19 cellular contexts compared by ENCODE assay signal in genomic region chr17:15361592-15361991, GRCh38. TPM values are rescaled to one million over a fixed set of nuclear protein-coding genes. Genes with fewer than 3 reads are reported as not detected.
DNase-seq lines count a peak whose midpoint lies in the region; ATAC-seq, FAIRE-seq and TF ChIP-seq lines count a peak whose summit lies in the region.
"Had no signal": no experiment of that assay in that cellular context is flagged by ENCODE, and none has a peak within 500 bp of the region (broad histone marks: within the 10 kb centered on the region; RNA-seq: fewer than 3 reads in every experiment).

No MANE protein-coding gene starts in this region.

- no peaks in the 10 kb centered on the region for H4K20me1 ChIP-seq in K562 (replicated peaks; ENCODE audit: control insufficient read depth, insufficient read depth, low read length)
- H4K20me1 ChIP-seq: BLaER1 treated with 17β-estradiol and CSF1 and Interleukin-3, amounts not matched to agents 10 nM and 100 nM had no signal

- no peaks in the 10 kb centered on the region for H3K9me1 ChIP-seq in K562 (ENCODE audit: control insufficient read depth, insufficient read depth, low read length)

- ATAC-seq in K562 = no peak; the same call in 2 of the 3 replicates
- ATAC-seq in GM18858 (IDR thresholded peaks at IDR 0.05; ENCODE audit: unreplicated experiment) = no peak
- ATAC-seq: CD8-positive, alpha-beta T cell had no signal

- CTCF ChIA-PET in MCF 10A (lab: Yijun Ruan, JAX) = no interaction called here
- CTCF ChIA-PET in K562 (lab: Yijun Ruan, JAX; ENCODE audit: low intra/inter-chr PET ratio) = no interaction called here

- no peaks in the 10 kb centered on the region for H3K27me3 ChIP-seq in breast epithelium
- no peaks in the 10 kb centered on the region for H3K27me3 ChIP-seq in K562 (ENCODE audit: control insufficient read depth in 2 of 2, insufficient read depth in 2 of 2, low read length in 2 of 2)
- H3K27me3 ChIP-seq: BLaER1 treated with 17β-estradiol and CSF1 and Interleukin-3, amounts not matched to agents 10 nM and 100 nM had no signal

- WGBS in K562 (ENCODE audit: insufficient coverage, low coverage, missing lambda C conversion rate) = 0% methylated on average over 2 of the region's 2 CpGs

- BruUV-seq in MCF 10A (replicated peaks; lab: Mats Ljungman, UMichigan) = no TSS peak
- no TSS peak for BruUV-seq in K562 (replicated peaks; lab: Mats Ljungman, UMichigan)

- H3K9me3 Mint-ChIP-seq in MCF 10A (ENCODE audit: unreplicated experiment) = no peaks in the 10 kb centered on the region
- H3K9me3 Mint-ChIP-seq: CD8-positive, alpha-beta T cell had no signal

- no peaks in the 10 kb centered on the region for H3K36me3 Mint-ChIP-seq in MCF 10A (ENCODE audit: insufficient read depth, unreplicated experiment)
- H3K36me3 Mint-ChIP-seq: CD8-positive, alpha-beta T cell had no signal

- intact Hi-C loops in breast epithelium (cut with DNase I; ENCODE audit: low total_unique reads) (no loop called here), MCF 10A (cut with micrococcal nuclease) (no loop called here), K562 (cut with micrococcal nuclease) (no loop called here)

- no peak for TF ChIP-seq RAD21 in K562 (CRISPR knock-in tag; conservative IDR thresholded peaks at IDR 0.05 in 1 of 2, IDR thresholded peaks at IDR 0.05 in 1 of 2)

- H3K4me3 Mint-ChIP-seq in MCF 10A (ENCODE audit: unreplicated experiment) = no peak overlapping the region
- H3K4me3 Mint-ChIP-seq: B cell; CD8-positive, alpha-beta T cell had no signal

- H3K4me1 Mint-ChIP-seq in MCF 10A (ENCODE audit: insufficient read depth, unreplicated experiment) = no peaks in the 10 kb centered on the region
- H3K4me1 Mint-ChIP-seq: B cell had no signal

- DNase-seq in breast epithelium (ENCODE audit: low spot score in 2 of 2) = no peak
- DNase-seq in MCF 10A (ENCODE audit: unreplicated experiment) = no peak
- no peak for DNase-seq in K562 (ENCODE audit: extremely low read depth in 1 of 4, low spot score in 3 of 4)
- peak; percentile 70 for DNase-seq in islet precursor cell
- no peak for DNase-seq in NCI-H345 treated with DMSO at 0.1 percent for 48 hours (lab: John Stamatoyannopoulos, UW; ENCODE audit: unreplicated experiment)
- no peak for DNase-seq in activated CD4-positive, alpha-beta T cell treated with anti-CD3 and anti-CD28 coated beads for 1 hour
- DNase-seq in cerebellar nuclear complex (lab: John Stamatoyannopoulos, UW) = no peak
- DNase-seq: Calu3; CD8-positive, alpha-beta T cell; DND-41 had no signal

- H3K4me2 ChIP-seq in K562 (ENCODE audit: insufficient read depth, low read length) = no peak overlapping the region
- H3K4me2 ChIP-seq: BLaER1 treated with 17β-estradiol and CSF1 and Interleukin-3, amounts not matched to agents 10 nM and 100 nM had no signal

- no peak overlapping the region for H3K27ac Mint-ChIP-seq in MCF 10A (ENCODE audit: low read depth, unreplicated experiment)
- H3K27ac Mint-ChIP-seq: B cell; CD8-positive, alpha-beta T cell had no signal

- no peaks in the 10 kb centered on the region for H3K4me1 ChIP-seq in breast epithelium
- no peaks in the 10 kb centered on the region; a peak in 2 of 5 replicates for H3K4me1 ChIP-seq in K562 (replicated peaks in 1 of 2; ENCODE audit: control insufficient read depth in 2 of 2, insufficient read depth in 2 of 2, low read length in 2 of 2)
- H3K4me1 ChIP-seq: HAP-1 had no signal

- H3K27ac ChIP-seq in breast epithelium (peak overlapping the region; percentile 35 to 68), K562 (ENCODE audit: extremely low read depth, low read depth, low read length) (no peak overlapping the region; the same call in 2 of the 3 replicates)
- H3K27ac ChIP-seq: 22Rv1; BLaER1 treated with 17β-estradiol and CSF1 and Interleukin-3, amounts not matched to agents 10 nM and 100 nM had no signal

- TF ChIP-seq EP300 in K562 (IDR thresholded peaks at IDR 0.05; ENCODE audit: low read length) = no peak

- no peaks in the 10 kb centered on the region for H3K79me2 ChIP-seq in K562 (ENCODE audit: control insufficient read depth, insufficient read depth, low read length)

- no peak overlapping the region for H3K9ac ChIP-seq in K562 (ENCODE audit: insufficient read depth in 1 of 2, low read depth in 2 of 2, low read length in 2 of 2)
- H3K9ac ChIP-seq: BLaER1 treated with 17β-estradiol and CSF1 and Interleukin-3, amounts not matched to agents 10 nM and 100 nM had no signal

- no peaks in the 10 kb centered on the region for H3K36me3 ChIP-seq in breast epithelium
- no peaks in the 10 kb centered on the region for H3K36me3 ChIP-seq in K562 (ENCODE audit: control insufficient read depth, insufficient read depth, low read length)
- H3K36me3 ChIP-seq: BLaER1 treated with 17β-estradiol and CSF1 and Interleukin-3, amounts not matched to agents 10 nM and 100 nM; HAP-1 had no signal

- in situ Hi-C loops in K562 (cut with MboI) = no loop called here

- POLR2A ChIA-PET in MCF 10A (lab: Yijun Ruan, JAX) = interaction anchor here (1.3 to 1.8 kb wide), 2 partner anchors 9 to 14 kb away, joined by 3 to 5 read pairs; no protein-coding TSS in a partner anchor
- POLR2A ChIA-PET in K562 (lab: Yijun Ruan, JAX) = interaction anchor here (1.2 kb wide), 1 partner anchor 9 kb away, joined by 3 read pairs; no protein-coding TSS in a partner anchor

- no peak for FAIRE-seq in K562 (lab: Jason Lieb, UNC)
- FAIRE-seq: GM12891 had no signal

- TF ChIP-seq POLR2A in breast epithelium (IDR thresholded peaks at IDR 0.05) = no peak
- TF ChIP-seq POLR2A in K562 (conservative IDR thresholded peaks at IDR 0.05) = no peak

- H3K27me3 Mint-ChIP-seq in MCF 10A (ENCODE audit: insufficient read depth, unreplicated experiment) = peaks cover 16% of the 10 kb centered on the region
- H3K27me3 Mint-ChIP-seq: B cell had no signal

- H3K4me3 ChIP-seq in breast epithelium (no peak overlapping the region), K562 (no peak overlapping the region)
- H3K4me3 ChIP-seq: BLaER1 treated with 17β-estradiol and CSF1 and Interleukin-3, amounts not matched to agents 10 nM and 100 nM; HAP-1 had no signal

- H2AFZ ChIP-seq in K562 (ENCODE audit: low read depth, low read length) = peak overlapping the region; percentile 76

- H3K9me3 ChIP-seq in breast epithelium = no peaks in the 10 kb centered on the region
- no peaks in the 10 kb centered on the region for H3K9me3 ChIP-seq in K562 (replicated peaks; ENCODE audit: control insufficient read depth, insufficient read depth, low read depth, low read length)

- TF ChIP-seq CTCF in breast epithelium (IDR thresholded peaks at IDR 0.05) = no peak
- no peak for TF ChIP-seq CTCF in MCF 10A (IDR thresholded peaks at IDR 0.05; ENCODE audit: unreplicated experiment)
- no peak for TF ChIP-seq CTCF in K562 (IDR thresholded peaks at IDR 0.05 in 2 of 3, conservative IDR thresholded peaks at IDR 0.05 in 1 of 3; ENCODE audit: insufficient read depth in 2 of 3, low read depth in 1 of 3, low read length in 3 of 3)

TF ChIP-seq in K562, 482 proteins besides CTCF, POLR2A, EP300 and RAD21:
- no peak for TF ChIP-seq GABPB2 (CRISPR knock-in tag; conservative IDR thresholded peaks at IDR 0.05)

RNA-seq across cellular contexts. Expression of gene TEKT3, which starts 20.2 kb away (rescaled TPM):
- total RNA-seq in breast epithelium (1 to 10 TPM in 2 of 3 donors, not detected in 1; 2.5 to 2.6 TPM), MCF 10A (2022) (not detected in 2 replicates), K562 (2014; rRNA removed) (not detected in 2 replicates), K562 (2014; rRNA removed; fragmentation: Illumina TruSeq; extraction: Trizol) (not detected in 2 replicates), K562 (2015; rRNA removed; fragmentation: Illumina TruSeq; extraction: Trizol) (not detected in 2 replicates), K562 (2021) (not detected in 2 replicates)
- total RNA-seq in K562 (2011; cell fraction: chromatin; rRNA removed; ENCODE audit: low replicate concordance) = not detected in 2 replicates
- not detected in 2 replicates for total RNA-seq in K562 (2011; cell fraction: nucleolus; rRNA removed)
- not detected in 2 replicates for total RNA-seq in K562 (2011; cell fraction: nucleoplasm; rRNA removed)
- polyA plus RNA-seq in K562 (2011; rRNA removed) (0.11 TPM in 1 of 2 replicates, not detected in the other), K562 (2014; fragmentation: Illumina TruSeq; extraction: Trizol) (not detected in 2 replicates), K562 (2014; fragmentation: Nextera tagmentation; extraction: Ambion mirVana) (not detected), K562 (2014; rRNA removed) (0.34 TPM in 1 of 2 replicates, not detected in the other)
- polyA plus RNA-seq in K562 (2011; cell fraction: cytosol; rRNA removed) = not detected in 2 replicates
- 0.67 and 1.4 TPM in 2 replicates for polyA plus RNA-seq in K562 (2011; cell fraction: nucleus; rRNA removed)
- 1.5 TPM in 1 of 2 replicates, not detected in the other for polyA plus RNA-seq in K562 (2012)
- not detected in 2 replicates for polyA minus RNA-seq in K562 (2011; rRNA and poly(A)+ RNA removed)
- polyA minus RNA-seq in K562 (2011; cell fraction: cytosol; rRNA and poly(A)+ RNA removed) = not detected in 2 replicates
- polyA minus RNA-seq in K562 (2011; cell fraction: nucleus; rRNA and poly(A)+ RNA removed) = not detected in 2 replicates
- total RNA-seq: Calu3, G401, H4, HT-29 had no signal
